8 cellular contexts compared by ENCODE assay signal in the genomic region with DNA sequence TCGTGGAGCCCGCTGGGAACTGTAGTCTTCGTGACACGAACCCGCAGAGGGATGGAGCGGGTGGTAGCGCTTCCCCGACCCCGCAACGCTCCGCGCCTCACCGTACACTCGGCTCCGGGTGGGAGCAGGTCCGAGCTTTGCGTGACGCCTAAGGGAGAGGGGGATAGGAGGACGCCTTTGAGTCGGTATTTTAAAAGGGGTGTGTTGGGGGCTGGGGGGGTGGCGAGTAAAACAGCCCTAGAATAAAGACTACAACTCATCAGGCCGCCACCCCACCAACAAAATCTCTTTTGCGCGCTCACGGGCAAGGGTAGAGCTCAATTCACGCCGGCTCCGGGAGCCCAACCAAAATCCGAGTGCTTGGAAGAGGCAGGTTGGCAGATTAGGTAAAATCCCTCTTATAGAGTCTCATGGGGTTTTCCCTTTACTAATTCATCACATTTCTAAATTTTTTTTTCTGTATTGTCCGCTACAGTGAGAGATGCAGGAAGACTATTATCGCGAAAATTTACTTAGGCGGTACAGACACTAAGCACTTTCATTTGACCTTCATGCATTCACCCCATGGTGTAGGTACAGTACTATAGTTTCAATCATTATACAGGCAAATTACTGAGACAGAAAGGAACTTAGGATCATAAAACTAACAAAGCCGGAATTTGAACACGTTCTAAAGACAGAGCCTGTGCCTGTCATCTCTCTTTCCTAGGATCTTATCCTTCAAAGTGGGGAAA. TPM values are rescaled to one million over a fixed set of nuclear protein-coding genes. Genes with fewer than 3 reads are reported as not detected.
A peak's percentile ranks its signal among the peaks of the same experiment; 100 is the strongest.
DNase-seq lines count a peak whose midpoint lies in the region; ATAC-seq and TF ChIP-seq lines count a peak whose summit lies in the region.

No MANE protein-coding gene starts in this region.

- no peaks in the 10 kb centered on the region for H3K4me1 ChIP-seq in cardiac muscle cell (ENCODE audit: low read depth)
- H3K4me1 ChIP-seq in OCI-LY3 (ENCODE audit: low read length): peaks cover 13% of the 10 kb centered on the region
- peaks cover 13 to 16% of the 10 kb centered on the region in 2 donors for H3K4me1 ChIP-seq in adrenal gland (replicated peaks in 1 of 2)

- H4K20me1 ChIP-seq in OCI-LY3 (ENCODE audit: insufficient read depth, low read length): no peaks in the 10 kb centered on the region

- peak in 1 of 2 donors; percentile 56 for DNase-seq in cardiac muscle cell (ENCODE audit: low read depth in 1 of 2, low spot score in 1 of 2)
- no peak for DNase-seq in cardiac septum (ENCODE audit: low spot score)
- DNase-seq in adrenal gland: peak in 5 of 7 donors; percentile 30 to 70 (median 55)
- DNase-seq in inferior parietal cortex (ENCODE audit: extremely low spot score): peak; percentile 49
- peak; percentile 49 for DNase-seq in stimulated activated CD4-positive, alpha-beta T cell treated with anti-CD3 and anti-CD28 coated beads, Interleukin-4, amount 100 ng/mL, for 1 hour

- peaks cover 26% of the 10 kb centered on the region for H3K79me2 ChIP-seq in OCI-LY3 (ENCODE audit: low read length)

- peak overlapping the region; percentile 76 for H3K4me3 ChIP-seq in cardiac muscle cell
- peak overlapping the region; percentile 93 for H3K4me3 ChIP-seq in OCI-LY3 (ENCODE audit: low read length)
- H3K4me3 ChIP-seq in adrenal gland: peak overlapping the region in 3 of 4 donors; percentile 74 to 85 (median 78)

- peak overlapping the region; percentile 74 for H3K4me2 ChIP-seq in OCI-LY3 (ENCODE audit: low read length)

- ATAC-seq in HG03066 (IDR thresholded peaks at IDR 0.05; ENCODE audit: low read depth, unreplicated experiment) (peak; percentile 11), HG03565 (IDR thresholded peaks at IDR 0.05; ENCODE audit: unreplicated experiment) (no peak)

- no peak for TF ChIP-seq POLR2A in adrenal gland (IDR thresholded peaks at IDR 0.05)

- 1% methylated on average over 20 to 35 of the region's 35 CpGs for WGBS in adrenal gland, 4 donors

- TF ChIP-seq CTCF in cardiac muscle cell (IDR thresholded peaks at IDR 0.05; ENCODE audit: low read depth, low read length): no peak
- no peak for TF ChIP-seq CTCF in OCI-LY3 (IDR thresholded peaks at IDR 0.05; ENCODE audit: low read depth, low read length)
- TF ChIP-seq CTCF in adrenal gland (IDR thresholded peaks at IDR 0.05): no peak

- H3K9ac ChIP-seq in OCI-LY3 (ENCODE audit: low read length): peak overlapping the region; percentile 87

- peak overlapping the region; percentile 92 for H3K27ac ChIP-seq in cardiac muscle cell
- peak overlapping the region; percentile 91 for H3K27ac ChIP-seq in OCI-LY3 (ENCODE audit: low read length)
- peak overlapping the region; percentile 73 to 98 (median 95) for H3K27ac ChIP-seq in adrenal gland

- intact Hi-C loops in cardiac septum (cut with DNase I): loop anchor here (1.0 to 5.0 kb wide), 2 partner anchors 49 to 83 kb away; no protein-coding TSS in a partner anchor
- intact Hi-C loops in adrenal gland (cut with DNase I): loop anchor here in 1 of 2 donors (10.0 kb wide), 1 partner anchor 80 kb away; no protein-coding TSS in a partner anchor

- H3K27me3 ChIP-seq in cardiac muscle cell: no peaks in the 10 kb centered on the region
- no peaks in the 10 kb centered on the region for H3K27me3 ChIP-seq in OCI-LY3 (ENCODE audit: low read depth, low read length)
- H3K27me3 ChIP-seq in adrenal gland: no peaks in the 10 kb centered on the region

- peak overlapping the region; percentile 61; the same call in 1 of the 2 replicates for H2AFZ ChIP-seq in OCI-LY3 (ENCODE audit: low read depth, low read length)

- H3K36me3 ChIP-seq in cardiac muscle cell: no peaks in the 10 kb centered on the region
- H3K36me3 ChIP-seq in OCI-LY3 (replicated peaks; ENCODE audit: low read depth, low read length): peaks cover 4% of the 10 kb centered on the region
- H3K36me3 ChIP-seq in adrenal gland (replicated peaks in 1 of 2): no peaks in the 10 kb centered on the region

- H3K9me3 ChIP-seq in cardiac muscle cell (ENCODE audit: low read depth) (no peaks in the 10 kb centered on the region), OCI-LY3 (ENCODE audit: insufficient read depth, low read length) (no peaks in the 10 kb centered on the region), adrenal gland (replicated peaks in 1 of 3) (no peaks in the 10 kb centered on the region)

RNA-seq across cellular contexts. Expression of gene SNX14, which starts 0.7 kb away (rescaled TPM):
- 52.8 and 103 TPM in 2 replicates for total RNA-seq in cardiac muscle cell
- polyA plus RNA-seq in cardiac muscle cell: 53.8 and 58.1 TPM in 2 replicates
- 43.0 TPM for total RNA-seq in cardiac septum
- 100 to 1,000 TPM in 2 of 8 donors, 10 to 100 TPM in 6; 60.0 to 141 (median 78.2) TPM for total RNA-seq in adrenal gland
- 100 to 1,000 TPM in 2 of 3 donors, 10 to 100 TPM in 1; 86.6 to 192 (median 105) TPM for polyA plus RNA-seq in adrenal gland

RNA-seq across cellular contexts. Expression of gene SYNCRIP, which starts 48.3 kb away (rescaled TPM):
- 28.5 and 40.7 TPM in 2 replicates for total RNA-seq in cardiac muscle cell
- polyA plus RNA-seq in cardiac muscle cell: 45.9 and 48.8 TPM in 2 replicates
- 73.1 TPM for total RNA-seq in cardiac septum
- total RNA-seq in adrenal gland: 100 to 1,000 TPM in 1 of 8 donors, 10 to 100 TPM in 7; 28.2 to 103 (median 54.9) TPM
- polyA plus RNA-seq in adrenal gland: 100 to 1,000 TPM in 1 of 3 donors, 10 to 100 TPM in 2; 21.9 to 173 (median 28.2) TPM
